8 cellular contexts compared by ENCODE assay signal in genomic region chr11:63986156-63986931, GRCh38. TPM values are rescaled to one million over a fixed set of nuclear protein-coding genes. Genes with fewer than 3 reads are reported as not detected.
A peak's percentile ranks its signal among the peaks of the same experiment; 100 is the strongest.
DNase-seq lines count a peak whose midpoint lies in the region; ATAC-seq and TF ChIP-seq lines count a peak whose summit lies in the region.

OTUB1 (plus strand) TSS chr11:63986438; CDS start chr11:63986457, 19 bp downstream.

- peaks cover 69% of the 10 kb centered on the region for H3K36me3 Mint-ChIP-seq in Caco-2 (ENCODE audit: insufficient read depth, unreplicated experiment)

- H3K4me3 ChIP-seq in Caco-2 (ENCODE audit: low read depth, low read length) (peak within 1 kb of the TSS; percentile 96), epithelial cell of esophagus (ENCODE audit: low read length) (peak within 1 kb of the TSS; percentile 85), mononuclear cell (ENCODE audit: low read length) (peak within 1 kb of the TSS; percentile 95)

- H3K4me1 Mint-ChIP-seq in Caco-2 (ENCODE audit: low read depth, unreplicated experiment): peaks cover 17% of the 10 kb centered on the region

- CTCF ChIA-PET in Caco-2 (lab: Charles Lee): no interaction called here

- POLR2A ChIA-PET in Caco-2 (lab: Charles Lee): no interaction called here

- BruUV-seq in Caco-2 (replicated peaks; lab: Mats Ljungman, UMichigan): no TSS peak

- intact Hi-C loops in Caco-2 (cut with micrococcal nuclease; ENCODE audit: unreplicated experiment): loop anchor here (1.0 kb wide), 1 partner anchor 12 kb away; the partner anchor contains the start of gene COX8A

- H3K4me3 Mint-ChIP-seq in Caco-2 (ENCODE audit: unreplicated experiment): peak within 1 kb of the TSS; percentile 98

- H3K27me3 Mint-ChIP-seq in Caco-2 (ENCODE audit: insufficient read depth, unreplicated experiment): no peaks in the 10 kb centered on the region

- peaks cover 4% of the 10 kb centered on the region; the same call in 1 of the 2 replicates for H3K36me3 ChIP-seq in Caco-2 (ENCODE audit: control insufficient read depth, insufficient read depth, low read length)

- H3K9me3 Mint-ChIP-seq in Caco-2 (ENCODE audit: unreplicated experiment): no peaks in the 10 kb centered on the region

- ATAC-seq in GM21447 (IDR thresholded peaks at IDR 0.05; ENCODE audit: unreplicated experiment): peak; percentile 88

- H3K27me3 ChIP-seq in Caco-2 (replicated peaks; ENCODE audit: control insufficient read depth, insufficient read depth, low read length) (no peaks in the 10 kb centered on the region), mononuclear cell (ENCODE audit: insufficient read depth, low read length) (no peaks in the 10 kb centered on the region)

- TF ChIP-seq CTCF in Caco-2 (IDR thresholded peaks at IDR 0.05; ENCODE audit: insufficient read depth in 1 of 2, low read depth in 1 of 2, low read length in 1 of 2, severe bottlenecking in 1 of 2, unreplicated experiment in 1 of 2) (no peak), epithelial cell of esophagus (IDR thresholded peaks at IDR 0.05; ENCODE audit: insufficient read depth, low read depth, low read length, missing control alignments) (no peak)

- peak; percentile 98 for DNase-seq in Caco-2
- peak; percentile 94 for DNase-seq in HuH-7.5 (ENCODE audit: low spot score)
- peak; percentile 90 for DNase-seq in OCI-M1 (lab: John Stamatoyannopoulos, UW)
- peak; percentile 82 for DNase-seq in activated T-cell treated with anti-CD3 and anti-CD28 coated beads for 24 hours (ENCODE audit: low read depth)
- DNase-seq in epithelial cell of esophagus (ENCODE audit: low read depth): peak; percentile 98
- peak; percentile 70 to 76 for DNase-seq in stimulated activated CD8-positive, alpha-beta memory T cell treated with anti-CD3 and anti-CD28 coated beads, Interleukin-4, amount 100 ng/mL, for 1 hour (ENCODE audit: low read depth in 2 of 2, low spot score in 1 of 2)

- H3K27ac Mint-ChIP-seq in Caco-2 (ENCODE audit: unreplicated experiment): peak within 1 kb of the TSS; percentile 99

- no peaks in the 10 kb centered on the region for H3K9me3 ChIP-seq in Caco-2
- H3K9me3 ChIP-seq in mononuclear cell (ENCODE audit: low read depth, low read length): no peaks in the 10 kb centered on the region

- H3K4me1 ChIP-seq in Caco-2 (peaks cover 6% of the 10 kb centered on the region), mononuclear cell (ENCODE audit: insufficient read depth, low read length) (peaks cover 36% of the 10 kb centered on the region)

RNA-seq across cellular contexts. Expression of gene OTUB1, which starts in this region (rescaled TPM):
- 140 and 152 TPM in 2 replicates for total RNA-seq in Caco-2 (2022)
- 33.6 TPM for total RNA-seq in mononuclear cell

Comparison
In these comparisons a context has a peak if more than half of its experiments do, and no peak if none do; other contexts are left out.
1. Peak in every context shown above with its lines: DNase-seq, ATAC-seq and H3K4me3 ChIP-seq.